Comparison of ENCODE assay signal across 11 cellular contexts in genomic region chr4:146105464-146105863, GRCh38.
DNase-seq lines count a peak whose midpoint lies in the region; ATAC-seq, FAIRE-seq and TF ChIP-seq lines count a peak whose summit lies in the region.
"Had no signal": no experiment of that assay in that cellular context is flagged by ENCODE, and none has a peak within 500 bp of the region (broad histone marks: within the 10 kb centered on the region; RNA-seq: fewer than 3 reads in every experiment).

No MANE protein-coding gene starts in this region.

- no peaks in the 10 kb centered on the region for H3K4me1 Mint-ChIP-seq in neural progenitor cell

- no peaks in the 10 kb centered on the region for H3K36me3 Mint-ChIP-seq in neural progenitor cell
- H3K36me3 Mint-ChIP-seq: IgD-negative memory B cell had no signal

- H3K9me3 Mint-ChIP-seq in neural progenitor cell: no peaks in the 10 kb centered on the region

- H3K4me3 ChIP-seq in Loucy (ENCODE audit: low read length, poor library complexity, severe bottlenecking) (no peak overlapping the region), neural progenitor cell (no peak overlapping the region), small intestine (ENCODE audit: low read depth in 1 of 2, low read length in 2 of 2) (no peak overlapping the region)

- H3K27ac Mint-ChIP-seq in neural progenitor cell: no peak overlapping the region
- H3K27ac Mint-ChIP-seq: IgD-negative memory B cell had no signal

- H3K9me3 ChIP-seq in Loucy (ENCODE audit: insufficient read depth, low read depth, low read length) (no peaks in the 10 kb centered on the region), neural progenitor cell (ENCODE audit: low read depth) (no peaks in the 10 kb centered on the region), small intestine (ENCODE audit: control insufficient read depth, low read depth) (no peaks in the 10 kb centered on the region)

- H3K27me3 Mint-ChIP-seq in neural progenitor cell (ENCODE audit: insufficient read depth, low read depth): peaks cover 4% of the 10 kb centered on the region
- H3K27me3 Mint-ChIP-seq: IgD-negative memory B cell had no signal

- no peak overlapping the region for H3K9ac ChIP-seq in Loucy (ENCODE audit: low read depth, low read length, poor library complexity, severe bottlenecking)
- no peak overlapping the region for H3K9ac ChIP-seq in neural progenitor cell

- TF ChIP-seq CTCF in Loucy (conservative IDR thresholded peaks at IDR 0.05; ENCODE audit: low read length) (no peak), neural progenitor cell (IDR thresholded peaks at IDR 0.05) (no peak)

- no peaks in the 10 kb centered on the region for H4K20me1 ChIP-seq in Loucy (ENCODE audit: insufficient read depth, low read length, poor library complexity, severe bottlenecking)
- no peaks in the 10 kb centered on the region for H4K20me1 ChIP-seq in neural progenitor cell (ENCODE audit: low read depth)

- H3K4me1 ChIP-seq in Loucy (ENCODE audit: insufficient read depth, low read length, poor library complexity, severe bottlenecking) (no peaks in the 10 kb centered on the region), neural progenitor cell (no peaks in the 10 kb centered on the region), small intestine (ENCODE audit: control insufficient read depth in 2 of 2, insufficient read depth in 1 of 2, low read depth in 1 of 2, low read length in 1 of 2) (no peaks in the 10 kb centered on the region)

- ATAC-seq in GM19395 (IDR thresholded peaks at IDR 0.05; ENCODE audit: unreplicated experiment): peak; percentile 66
- peak; percentile 36 for ATAC-seq in HG02623 (IDR thresholded peaks at IDR 0.05; ENCODE audit: unreplicated experiment)

- DNase-seq in neural progenitor cell (ENCODE audit: low spot score) (no peak), NCI-H2107 (lab: John Stamatoyannopoulos, UW) (no peak), small intestine (no peak)
- no peak for DNase-seq in activated CD4-positive, alpha-beta T cell treated with anti-CD3 and anti-CD28 coated beads for 1 hour
- DNase-seq: EL, NCI-H446 treated with DMSO at 0.1 percent for 48 hours had no signal

- no peaks in the 10 kb centered on the region for H3K27me3 ChIP-seq in Loucy (ENCODE audit: insufficient read depth, low read length, poor library complexity, severe bottlenecking)
- no peaks in the 10 kb centered on the region for H3K27me3 ChIP-seq in neural progenitor cell
- no peaks in the 10 kb centered on the region for H3K27me3 ChIP-seq in small intestine (ENCODE audit: control insufficient read depth in 2 of 2, insufficient read depth in 2 of 2, low read length in 2 of 2)

- H3K36me3 ChIP-seq in Loucy (ENCODE audit: insufficient read depth, low read length) (no peaks in the 10 kb centered on the region), neural progenitor cell (no peaks in the 10 kb centered on the region), small intestine (ENCODE audit: control insufficient read depth in 2 of 2, insufficient read depth in 2 of 2, low read length in 2 of 2) (no peaks in the 10 kb centered on the region)

- H3K79me2 ChIP-seq in Loucy (ENCODE audit: insufficient read depth, low read length): no peaks in the 10 kb centered on the region
- H3K79me2 ChIP-seq in neural progenitor cell (ENCODE audit: low read depth): no peaks in the 10 kb centered on the region

- WGBS in small intestine, 3 donors: 92 to 100% (median 97%) methylated on average over 1 of the region's 1 CpG

- FAIRE-seq in small intestine (lab: Jason Lieb, UNC): no peak
- FAIRE-seq: bronchial epithelial cell had no signal

- no peak overlapping the region for H3K4me2 ChIP-seq in Loucy (ENCODE audit: low read depth, low read length, poor library complexity, severe bottlenecking)
- no peak overlapping the region for H3K4me2 ChIP-seq in neural progenitor cell

- H2AFZ ChIP-seq in Loucy (ENCODE audit: low read length) (peak overlapping the region; percentile 10; the same call in 1 of the 2 replicates), neural progenitor cell (replicated peaks) (peak overlapping the region; percentile 63)

- H3K27ac ChIP-seq in neural progenitor cell (no peak overlapping the region), small intestine (ENCODE audit: low read depth in 1 of 2, low read length in 1 of 2) (no peak overlapping the region)

- H3K9me2 ChIP-seq in Loucy (replicated peaks; ENCODE audit: low read depth, low read length): no peaks in the 10 kb centered on the region

- no peaks in the 10 kb centered on the region for H3F3A ChIP-seq in Loucy (ENCODE audit: low read depth)
- H3F3A ChIP-seq in neural progenitor cell (ENCODE audit: low read depth): no peaks in the 10 kb centered on the region

- no peak overlapping the region for H3K4me3 Mint-ChIP-seq in neural progenitor cell
- H3K4me3 Mint-ChIP-seq: IgD-negative memory B cell had no signal
